Comparison of ENCODE assay signal across 1 cellular context in the genomic region with DNA sequence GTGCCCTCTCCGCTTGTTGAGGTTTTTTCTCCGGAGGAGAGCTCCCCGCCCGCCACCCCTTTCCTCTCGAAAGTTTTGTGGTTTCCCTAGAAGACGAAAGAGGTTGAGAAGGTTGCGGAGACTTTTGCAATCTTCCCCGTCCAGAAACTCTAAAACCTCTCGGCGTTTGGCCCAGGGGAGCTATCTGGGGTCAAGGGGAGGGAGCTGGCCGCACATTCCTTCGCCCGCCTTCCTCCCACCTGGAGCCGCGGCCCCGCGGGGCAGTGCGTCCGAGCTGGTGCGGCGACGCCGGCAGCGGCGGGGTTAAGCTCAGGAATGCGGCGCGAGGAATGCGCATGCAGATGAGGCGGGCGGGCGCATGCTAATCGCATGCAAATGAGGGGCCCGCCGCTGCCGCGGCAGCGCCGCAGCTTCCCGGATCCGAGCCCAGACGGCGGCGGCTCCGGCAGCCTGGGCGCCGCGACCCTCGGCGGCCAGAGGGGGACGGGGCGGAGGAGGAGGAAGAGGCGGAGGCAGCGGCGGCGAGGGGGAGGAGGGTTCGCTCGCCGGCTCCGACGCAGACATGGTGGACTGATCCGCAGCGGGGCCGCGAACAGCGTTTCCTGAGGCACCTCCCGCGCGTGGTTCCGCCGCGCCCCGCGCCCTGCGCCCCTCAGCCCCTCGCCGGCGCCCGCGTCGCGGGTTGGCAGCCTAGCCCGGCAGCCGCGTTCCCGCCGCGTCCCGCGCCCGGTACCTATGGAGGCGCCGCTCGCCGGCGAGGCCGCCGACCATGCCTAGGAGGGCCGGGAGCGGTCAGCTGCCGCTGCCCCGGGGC.
TF ChIP-seq lines count a peak whose summit lies in the region.

WWC2 (plus strand) TSS at position 535 of the 814 bp plus-strand sequence; CDS start at position 770, 235 bp downstream.

TF ChIP-seq in K562, 482 proteins besides CTCF, POLR2A, EP300 and RAD21 (continued from another document and continues in another):
- TF ChIP-seq SP2 (IDR thresholded peaks at IDR 0.05; ENCODE audit: extremely low read depth, low read depth, low read length, poor library complexity, severe bottlenecking) (no peak), ADNP (tag; IDR thresholded peaks at IDR 0.05) (no peak), NR2C1 (IDR thresholded peaks at IDR 0.05) (no peak), NR2C1 (tag; IDR thresholded peaks at IDR 0.05) (no peak; the same call in 1 of the 2 replicates), PPARD (CRISPR knock-in tag; IDR thresholded peaks at IDR 0.05) (no peak), SRSF9 (IDR thresholded peaks at IDR 0.05; ENCODE audit: borderline replicate concordance, low read depth, low read length) (no peak), VEZF1 (CRISPR knock-in tag; IDR thresholded peaks at IDR 0.05) (peak; percentile 53; the same call in 1 of the 2 replicates), SETDB1 (IDR thresholded peaks at IDR 0.05; ENCODE audit: low read length) (no peak), ZNF41 (CRISPR knock-in tag; conservative IDR thresholded peaks at IDR 0.05) (no peak), TBP (optimal IDR thresholded peaks at IDR 0.05; ENCODE audit: low read depth, low read length) (peak; percentile 72), HNRNPH1 (optimal IDR thresholded peaks at IDR 0.05; ENCODE audit: low read depth, low read length) (no peak), ETV6 (IDR thresholded peaks at IDR 0.05; ENCODE audit: borderline replicate concordance in 1 of 2, low read depth in 2 of 2, low read length in 1 of 2) (no peak), ETV6 (CRISPR knock-in tag; IDR thresholded peaks at IDR 0.05; ENCODE audit: borderline replicate concordance) (no peak), POLR2AphosphoS5 (IDR thresholded peaks at IDR 0.05; ENCODE audit: control insufficient read depth, insufficient read depth, low read depth, low read length) (no peak; the same call in 1 of the 2 replicates), PHF8 (IDR thresholded peaks at IDR 0.05; ENCODE audit: borderline replicate concordance, low read length) (peak; percentile 45; the same call in 1 of the 2 replicates), ZNF764 (CRISPR knock-in tag; IDR thresholded peaks at IDR 0.05; ENCODE audit: low read depth) (no peak), ID3 (CRISPR knock-in tag; IDR thresholded peaks at IDR 0.05) (no peak), ID3 (tag; IDR thresholded peaks at IDR 0.05) (no peak), SMARCA5 (IDR thresholded peaks at IDR 0.05) (no peak), MYC (IDR thresholded peaks at IDR 0.05; ENCODE audit: low read depth, low read length) (peak; percentile 24; the same call in 1 of the 2 replicates), MYC (CRISPR knock-in tag; IDR thresholded peaks at IDR 0.05; ENCODE audit: borderline replicate concordance, low read depth) (no peak), CSDE1 (IDR thresholded peaks at IDR 0.05) (no peak), ZNF778 (CRISPR knock-in tag; IDR thresholded peaks at IDR 0.05) (no peak), DMBX1 (CRISPR knock-in tag; IDR thresholded peaks at IDR 0.05; ENCODE audit: borderline replicate concordance) (no peak), ESRRA (IDR thresholded peaks at IDR 0.05; ENCODE audit: borderline replicate concordance, low read depth) (peak; percentile 63; the same call in 1 of the 2 replicates), NFE2L1 (tag; IDR thresholded peaks at IDR 0.05; ENCODE audit: borderline replicate concordance, low read depth) (no peak), TAF1 (IDR thresholded peaks at IDR 0.05; ENCODE audit: control insufficient read depth, extremely low read depth, insufficient read depth, low read length, severe bottlenecking) (peak; percentile 67), MAZ (CRISPR knock-in tag; conservative IDR thresholded peaks at IDR 0.05 in 1 of 2, IDR thresholded peaks at IDR 0.05 in 1 of 2) (peak in 1 of 2 experiments; percentile 53; a peak in 3 of 4 replicates), CREM (IDR thresholded peaks at IDR 0.05; ENCODE audit: low read depth) (peak; percentile 62), NR4A1 (CRISPR knock-in tag; IDR thresholded peaks at IDR 0.05) (no peak), NR4A1 (tag; IDR thresholded peaks at IDR 0.05) (no peak), CTBP1 (IDR thresholded peaks at IDR 0.05; ENCODE audit: borderline replicate concordance) (peak; percentile 89), MED1 (CRISPR knock-in tag; IDR thresholded peaks at IDR 0.05; ENCODE audit: borderline replicate concordance) (no peak), ASH1L (IDR thresholded peaks at IDR 0.05; ENCODE audit: borderline replicate concordance, low read depth, partially characterized antibody) (no peak), ZNF512 (tag; IDR thresholded peaks at IDR 0.05) (no peak), RB1 (IDR thresholded peaks at IDR 0.05; ENCODE audit: low read depth) (peak; percentile 83), ZNF57 (CRISPR knock-in tag; IDR thresholded peaks at IDR 0.05) (no peak), ETS1 (conservative IDR thresholded peaks at IDR 0.05; ENCODE audit: control insufficient read depth, low read depth, low read length) (peak; percentile 34; the same call in 1 of the 2 replicates), PURB (CRISPR knock-in tag; IDR thresholded peaks at IDR 0.05; ENCODE audit: low read depth) (no peak), POLR2H (tag; IDR thresholded peaks at IDR 0.05; ENCODE audit: low read depth) (peak; percentile 15; the same call in 1 of the 2 replicates), HDAC6 (IDR thresholded peaks at IDR 0.05; ENCODE audit: low read depth, low read length) (no peak), THRA (IDR thresholded peaks at IDR 0.05) (no peak), SMARCA4 (IDR thresholded peaks at IDR 0.05) (peak; percentile 53; the same call in 1 of the 2 replicates)
- TF ChIP-seq, protein P1, sequence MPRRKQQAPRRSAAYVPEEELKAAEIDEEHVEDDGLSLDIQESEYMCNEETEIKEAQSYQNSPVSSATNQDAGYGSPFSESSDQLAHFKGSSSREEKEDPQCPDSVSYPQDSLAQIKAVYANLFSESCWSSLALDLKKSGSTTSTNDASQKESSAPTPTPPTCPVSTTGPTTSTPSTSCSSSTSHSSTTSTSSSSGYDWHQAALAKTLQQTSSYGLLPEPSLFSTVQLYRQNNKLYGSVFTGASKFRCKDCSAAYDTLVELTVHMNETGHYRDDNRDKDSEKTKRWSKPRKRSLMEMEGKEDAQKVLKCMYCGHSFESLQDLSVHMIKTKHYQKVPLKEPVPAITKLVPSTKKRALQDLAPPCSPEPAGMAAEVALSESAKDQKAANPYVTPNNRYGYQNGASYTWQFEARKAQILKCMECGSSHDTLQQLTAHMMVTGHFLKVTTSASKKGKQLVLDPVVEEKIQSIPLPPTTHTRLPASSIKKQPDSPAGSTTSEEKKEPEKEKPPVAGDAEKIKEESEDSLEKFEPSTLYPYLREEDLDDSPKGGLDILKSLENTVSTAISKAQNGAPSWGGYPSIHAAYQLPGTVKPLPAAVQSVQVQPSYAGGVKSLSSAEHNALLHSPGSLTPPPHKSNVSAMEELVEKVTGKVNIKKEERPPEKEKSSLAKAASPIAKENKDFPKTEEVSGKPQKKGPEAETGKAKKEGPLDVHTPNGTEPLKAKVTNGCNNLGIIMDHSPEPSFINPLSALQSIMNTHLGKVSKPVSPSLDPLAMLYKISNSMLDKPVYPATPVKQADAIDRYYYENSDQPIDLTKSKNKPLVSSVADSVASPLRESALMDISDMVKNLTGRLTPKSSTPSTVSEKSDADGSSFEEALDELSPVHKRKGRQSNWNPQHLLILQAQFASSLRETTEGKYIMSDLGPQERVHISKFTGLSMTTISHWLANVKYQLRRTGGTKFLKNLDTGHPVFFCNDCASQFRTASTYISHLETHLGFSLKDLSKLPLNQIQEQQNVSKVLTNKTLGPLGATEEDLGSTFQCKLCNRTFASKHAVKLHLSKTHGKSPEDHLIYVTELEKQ (CRISPR knock-in tag; IDR thresholded peaks at IDR 0.05), result no peak
- TF ChIP-seq, protein P2, sequence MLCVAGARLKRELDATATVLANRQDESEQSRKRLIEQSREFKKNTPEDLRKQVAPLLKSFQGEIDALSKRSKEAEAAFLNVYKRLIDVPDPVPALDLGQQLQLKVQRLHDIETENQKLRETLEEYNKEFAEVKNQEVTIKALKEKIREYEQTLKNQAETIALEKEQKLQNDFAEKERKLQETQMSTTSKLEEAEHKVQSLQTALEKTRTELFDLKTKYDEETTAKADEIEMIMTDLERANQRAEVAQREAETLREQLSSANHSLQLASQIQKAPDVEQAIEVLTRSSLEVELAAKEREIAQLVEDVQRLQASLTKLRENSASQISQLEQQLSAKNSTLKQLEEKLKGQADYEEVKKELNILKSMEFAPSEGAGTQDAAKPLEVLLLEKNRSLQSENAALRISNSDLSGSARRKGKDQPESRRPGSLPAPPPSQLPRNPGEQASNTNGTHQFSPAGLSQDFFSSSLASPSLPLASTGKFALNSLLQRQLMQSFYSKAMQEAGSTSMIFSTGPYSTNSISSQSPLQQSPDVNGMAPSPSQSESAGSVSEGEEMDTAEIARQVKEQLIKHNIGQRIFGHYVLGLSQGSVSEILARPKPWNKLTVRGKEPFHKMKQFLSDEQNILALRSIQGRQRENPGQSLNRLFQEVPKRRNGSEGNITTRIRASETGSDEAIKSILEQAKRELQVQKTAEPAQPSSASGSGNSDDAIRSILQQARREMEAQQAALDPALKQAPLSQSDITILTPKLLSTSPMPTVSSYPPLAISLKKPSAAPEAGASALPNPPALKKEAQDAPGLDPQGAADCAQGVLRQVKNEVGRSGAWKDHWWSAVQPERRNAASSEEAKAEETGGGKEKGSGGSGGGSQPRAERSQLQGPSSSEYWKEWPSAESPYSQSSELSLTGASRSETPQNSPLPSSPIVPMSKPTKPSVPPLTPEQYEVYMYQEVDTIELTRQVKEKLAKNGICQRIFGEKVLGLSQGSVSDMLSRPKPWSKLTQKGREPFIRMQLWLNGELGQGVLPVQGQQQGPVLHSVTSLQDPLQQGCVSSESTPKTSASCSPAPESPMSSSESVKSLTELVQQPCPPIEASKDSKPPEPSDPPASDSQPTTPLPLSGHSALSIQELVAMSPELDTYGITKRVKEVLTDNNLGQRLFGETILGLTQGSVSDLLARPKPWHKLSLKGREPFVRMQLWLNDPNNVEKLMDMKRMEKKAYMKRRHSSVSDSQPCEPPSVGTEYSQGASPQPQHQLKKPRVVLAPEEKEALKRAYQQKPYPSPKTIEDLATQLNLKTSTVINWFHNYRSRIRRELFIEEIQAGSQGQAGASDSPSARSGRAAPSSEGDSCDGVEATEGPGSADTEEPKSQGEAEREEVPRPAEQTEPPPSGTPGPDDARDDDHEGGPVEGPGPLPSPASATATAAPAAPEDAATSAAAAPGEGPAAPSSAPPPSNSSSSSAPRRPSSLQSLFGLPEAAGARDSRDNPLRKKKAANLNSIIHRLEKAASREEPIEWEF (CRISPR knock-in tag; IDR thresholded peaks at IDR 0.05), result no peak
- TF ChIP-seq, protein P3, sequence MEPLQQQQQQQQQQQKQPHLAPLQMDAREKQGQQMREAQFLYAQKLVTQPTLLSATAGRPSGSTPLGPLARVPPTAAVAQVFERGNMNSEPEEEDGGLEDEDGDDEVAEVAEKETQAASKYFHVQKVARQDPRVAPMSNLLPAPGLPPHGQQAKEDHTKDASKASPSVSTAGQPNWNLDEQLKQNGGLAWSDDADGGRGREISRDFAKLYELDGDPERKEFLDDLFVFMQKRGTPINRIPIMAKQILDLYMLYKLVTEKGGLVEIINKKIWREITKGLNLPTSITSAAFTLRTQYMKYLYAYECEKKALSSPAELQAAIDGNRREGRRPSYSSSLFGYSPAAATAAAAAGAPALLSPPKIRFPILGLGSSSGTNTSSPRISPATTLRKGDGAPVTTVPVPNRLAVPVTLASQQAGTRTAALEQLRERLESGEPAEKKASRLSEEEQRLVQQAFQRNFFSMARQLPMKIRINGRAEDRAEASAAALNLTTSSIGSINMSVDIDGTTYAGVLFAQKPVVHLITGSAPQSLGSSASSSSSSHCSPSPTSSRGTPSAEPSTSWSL (CRISPR knock-in tag; IDR thresholded peaks at IDR 0.05; ENCODE audit: borderline replicate concordance), result no peak
